Comparison of ENCODE assay signal across 27 cellular contexts in genomic region chr11:27860811-27861210, GRCh38.
"Had no signal": no experiment of that assay in that cellular context is flagged by ENCODE, and none has a peak within 500 bp of the region (broad histone marks: within the 10 kb centered on the region; RNA-seq: fewer than 3 reads in every experiment).

No MANE protein-coding gene starts in this region.

- H3K4me3 Mint-ChIP-seq: naive thymus-derived CD8-positive, alpha-beta T cell; nephron; neural progenitor cell; stimulated activated naive B cell treated with anti-CD40 and anti-IgM and Interleukin-4, amounts not matched to agents 10 μg/mL and 1 μg/mL and 100 μg/mL, for 72 hours; type B pancreatic cell had no signal

- H3K36me3 ChIP-seq: left lung, neural progenitor cell, neutrophil, right lobe of liver, tibial nerve, uterus had no signal

- H3K4me3 ChIP-seq: left lung, lung, mucosa of descending colon, neural progenitor cell, psoas muscle, right lobe of liver, skin epidermis, tibial nerve, uterus had no signal

- H3K27ac ChIP-seq: left lung, neural progenitor cell, neutrophil, parathyroid adenoma, psoas muscle, right lobe of liver, tibial nerve had no signal

- H3K27me3 ChIP-seq: left lung, neural progenitor cell, neutrophil, right lobe of liver, tibial nerve, uterus had no signal

- H3K4me1 Mint-ChIP-seq: naive thymus-derived CD8-positive, alpha-beta T cell; nephron; neural progenitor cell; stimulated activated naive B cell treated with anti-CD40 and anti-IgM and Interleukin-4, amounts not matched to agents 10 μg/mL and 1 μg/mL and 100 μg/mL, for 72 hours had no signal

- ATAC-seq: left colon; left lung; mucosa of descending colon; naive thymus-derived CD8-positive, alpha-beta T cell; psoas muscle; right lobe of liver; stimulated activated naive B cell treated with anti-CD40 and anti-IgM and Interleukin-4, amounts not matched to agents 10 μg/mL and 1 μg/mL and 100 μg/mL, for 72 hours; stimulated activated naive CD8-positive, alpha-beta T cell treated with anti-CD3 and anti-CD28 coated beads, Interleukin-15, Interleukin-2, amounts not matched to agents 100 U/mL and 50 U/mL, for 24 hours had no signal

- H3K9me3 Mint-ChIP-seq: nephron, neural progenitor cell, type B pancreatic cell had no signal

- H3K36me3 Mint-ChIP-seq: naive thymus-derived CD8-positive, alpha-beta T cell; neural progenitor cell; stimulated activated naive B cell treated with anti-CD40 and anti-IgM and Interleukin-4, amounts not matched to agents 10 μg/mL and 1 μg/mL and 100 μg/mL, for 72 hours; type B pancreatic cell had no signal

- FAIRE-seq: keratinocyte had no signal

- H3K9me3 ChIP-seq: left lung, mucosa of descending colon, neutrophil, psoas muscle, right lobe of liver, tibial nerve, uterus had no signal

- DNase-seq: hippocampal formation; kidney glomerular epithelial cell; left colon; left lung; midbrain; mucosa of descending colon; naive thymus-derived CD8-positive, alpha-beta T cell; occipital lobe; psoas muscle; right lobe of liver; stimulated activated CD4-positive, alpha-beta T cell treated with anti-CD3 and anti-CD28 coated beads, Interleukin-12 subunit alpha, Interleukin-12 subunit beta, amount 100 ng/mL, for 4 hours; stimulated activated CD4-positive, alpha-beta T cell treated with anti-CD3 and anti-CD28 coated beads, Interleukin-15, amount 100 ng/mL, for 24 hours; stimulated activated CD4-positive, alpha-beta T cell treated with anti-CD3 and anti-CD28 coated beads, Interleukin-2, amount 100 ng/mL, for 24 hours; stimulated activated CD4-positive, alpha-beta T cell treated with anti-CD3 and anti-CD28 coated beads, Interleukin-4, amount 100 ng/mL, for 1 hour; stimulated activated naive B cell treated with anti-CD40 and anti-IgM and Interleukin-4, amounts not matched to agents 10 μg/mL and 1 μg/mL and 100 μg/mL, for 72 hours; stimulated activated naive CD8-positive, alpha-beta T cell treated with anti-CD3 and anti-CD28 coated beads, Interleukin-15, Interleukin-2, amounts not matched to agents 100 U/mL and 50 U/mL, for 24 hours; substantia nigra; uterus had no signal

- H3K27ac Mint-ChIP-seq: naive thymus-derived CD8-positive, alpha-beta T cell; nephron; neural progenitor cell; stimulated activated naive B cell treated with anti-CD40 and anti-IgM and Interleukin-4, amounts not matched to agents 10 μg/mL and 1 μg/mL and 100 μg/mL, for 72 hours; type B pancreatic cell had no signal

- H3K4me1 ChIP-seq: left lung, parathyroid adenoma, psoas muscle, right lobe of liver, tibial nerve, uterus had no signal
